Comparison of ENCODE assay signal across 17 cellular contexts in the genomic region with DNA sequence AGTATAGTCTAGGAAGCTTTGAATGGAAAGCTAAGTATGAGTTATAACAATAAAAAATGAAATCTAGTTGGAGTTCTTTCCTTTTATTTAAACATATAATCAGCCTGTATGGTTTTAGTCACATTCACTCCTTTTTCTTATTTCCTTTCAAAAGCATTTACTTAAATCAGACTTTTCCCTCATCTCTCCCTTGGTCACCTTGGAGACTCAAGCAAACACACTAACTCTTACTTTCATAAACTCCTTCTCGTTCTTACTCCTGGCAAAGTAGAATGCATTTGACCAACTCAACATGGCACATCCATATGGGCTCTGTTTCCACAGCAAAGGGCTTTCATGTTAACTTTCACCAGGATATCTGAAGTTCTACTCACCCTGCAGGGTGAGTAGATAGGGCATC.
DNase-seq lines count a peak whose midpoint lies in the region; ATAC-seq, FAIRE-seq and TF ChIP-seq lines count a peak whose summit lies in the region.
"Had no signal": no experiment of that assay in that cellular context is flagged by ENCODE, and none has a peak within 500 bp of the region (broad histone marks: within the 10 kb centered on the region; RNA-seq: fewer than 3 reads in every experiment).

No MANE protein-coding gene starts in this region.

- H3K4ac ChIP-seq in IMR-90 (ENCODE audit: low read depth, low read length), result peak overlapping the region; percentile 64; the same call in 1 of the 2 replicates

- 0 out of 2 replicates have a peak, but pooled peaks have one; percentile 18 for ATAC-seq in IMR-90 (ENCODE audit: low read depth)
- no peak for ATAC-seq in K562

- no peaks in the 10 kb centered on the region for H3K79me1 ChIP-seq in IMR-90 (ENCODE audit: low read depth in 1 of 2, low read length in 2 of 2)

- H3K4me2 ChIP-seq in IMR-90 (ENCODE audit: low read depth, low read length) (peak overlapping the region; percentile 66; the same call in 1 of the 2 replicates), K562 (ENCODE audit: insufficient read depth, low read length) (no peak overlapping the region)

- peaks cover 12% of the 10 kb centered on the region for H3K4me1 ChIP-seq in IMR-90 (ENCODE audit: control insufficient read depth, insufficient read depth, low read length)
- H3K4me1 ChIP-seq in K562 (replicated peaks in 1 of 2; ENCODE audit: control insufficient read depth in 2 of 2, insufficient read depth in 2 of 2, low read length in 2 of 2), result no peaks in the 10 kb centered on the region; a peak in 1 of 5 replicates
- no peaks in the 10 kb centered on the region for H3K4me1 ChIP-seq in esophagus squamous epithelium
- H3K4me1 ChIP-seq: BE2C had no signal

- peak overlapping the region; percentile 83 for H2BK5ac ChIP-seq in IMR-90 (ENCODE audit: low read depth, low read length, poor library complexity, severe bottlenecking)

- no peaks in the 10 kb centered on the region for H3K9me3 ChIP-seq in IMR-90 (ENCODE audit: control insufficient read depth, insufficient read depth, low read length)
- H3K9me3 ChIP-seq in K562 (replicated peaks; ENCODE audit: control insufficient read depth, insufficient read depth, low read depth, low read length), result peaks cover 1% of the 10 kb centered on the region; the same call in 1 of the 2 replicates
- no peaks in the 10 kb centered on the region for H3K9me3 ChIP-seq in esophagus squamous epithelium
- H3K9me3 ChIP-seq: BE2C had no signal

- peak overlapping the region; percentile 16 to 89; a peak in 3 of 4 replicates for H4K8ac ChIP-seq in IMR-90 (ENCODE audit: low read depth in 2 of 2, low read length in 2 of 2)

- H3K56ac ChIP-seq in IMR-90 (ENCODE audit: extremely low read depth, insufficient read depth, low read length), result no peak overlapping the region

- in situ Hi-C loops in IMR-90 (cut with MboI; ENCODE audit: low sequenced_read_pairs) (no loop called here), K562 (cut with MboI) (no loop called here)

- H3K27me3 ChIP-seq in IMR-90 (ENCODE audit: control insufficient read depth, insufficient read depth, low read length) (no peaks in the 10 kb centered on the region), K562 (ENCODE audit: control insufficient read depth in 2 of 2, insufficient read depth in 2 of 2, low read length in 2 of 2) (no peaks in the 10 kb centered on the region), esophagus squamous epithelium (no peaks in the 10 kb centered on the region)
- H3K27me3 ChIP-seq: BE2C had no signal

- H2AFZ ChIP-seq in IMR-90 (replicated peaks; ENCODE audit: low read length, poor library complexity) (no peak overlapping the region), K562 (ENCODE audit: low read depth, low read length) (peak overlapping the region; percentile 59; the same call in 1 of the 2 replicates)

- CTCF ChIA-PET in IMR-90 (lab: Yijun Ruan, JAX), result no interaction called here
- CTCF ChIA-PET in K562 (lab: Yijun Ruan, JAX; ENCODE audit: low intra/inter-chr PET ratio), result interaction anchor here (0.6 kb wide), 1 partner anchor 19 kb away, joined by 4 read pairs; no protein-coding TSS in a partner anchor
- CTCF ChIA-PET in activated CD4-positive, alpha-beta memory T cell treated with anti-CD3 and anti-CD28 coated beads, Interleukin-2, amount 10 ng/mL, durations not matched to agents 7 days and 5 days (lab: Charles Lee), result no interaction called here

- dilution Hi-C loops in IMR-90 (cut with HindIII; ENCODE audit: low sequenced_read_pairs, unreplicated experiment), result no loop called here

- intact Hi-C loops in IMR-90 (cut with micrococcal nuclease) (loop anchor here (5.0 to 10.0 kb wide), 2 partner anchors 186 to 439 kb away; no protein-coding TSS in a partner anchor), K562 (cut with micrococcal nuclease) (loop anchor here (10.0 kb wide), 1 partner anchor 869 kb away; no protein-coding TSS in a partner anchor), esophagus squamous epithelium (cut with DNase I) (no loop called here)

- H3K36me3 Mint-ChIP-seq in activated CD4-positive, alpha-beta memory T cell treated with anti-CD3 and anti-CD28 coated beads, Interleukin-2, amount 10 ng/mL, durations not matched to agents 7 days and 5 days (ENCODE audit: low read depth), result no peaks in the 10 kb centered on the region
- H3K36me3 Mint-ChIP-seq: CD4-positive, alpha-beta memory T cell had no signal

- peak overlapping the region; percentile 74; the same call in 1 of the 2 replicates for H4K91ac ChIP-seq in IMR-90 (ENCODE audit: insufficient read depth, low read depth, low read length)

- FAIRE-seq in K562 (lab: Jason Lieb, UNC), result no peak
- FAIRE-seq: A204.1, G401.6, GM12892 had no signal

- H2BK20ac ChIP-seq in IMR-90 (ENCODE audit: low read depth, low read length), result peak overlapping the region; percentile 53

- H3K4me3 Mint-ChIP-seq in activated CD4-positive, alpha-beta memory T cell treated with anti-CD3 and anti-CD28 coated beads, Interleukin-2, amount 10 ng/mL, durations not matched to agents 7 days and 5 days, result no peak overlapping the region
- H3K4me3 Mint-ChIP-seq: CD4-positive, alpha-beta memory T cell; H9 had no signal

- H2BK120ac ChIP-seq in IMR-90 (ENCODE audit: low read depth, low read length), result peak overlapping the region; percentile 42

- no CpG with 5 or more reads among the region's 1 CpG for WGBS in IMR-90 (ENCODE audit: extremely low coverage in 2 of 2, insufficient read length in 1 of 2), 2 experiments
- WGBS in K562 (ENCODE audit: insufficient coverage, low coverage, missing lambda C conversion rate), result 17% methylated on average over 1 of the region's 1 CpG
- 23 to 40% methylated on average over 1 of the region's 1 CpG for WGBS in esophagus squamous epithelium, 2 donors

- TF ChIP-seq RAD21 in IMR-90 (IDR thresholded peaks at IDR 0.05; ENCODE audit: low read length) (no peak), K562 (CRISPR knock-in tag; conservative IDR thresholded peaks at IDR 0.05 in 1 of 2, IDR thresholded peaks at IDR 0.05 in 1 of 2) (no peak)

- no peak for TF ChIP-seq EP300 in K562 (IDR thresholded peaks at IDR 0.05; ENCODE audit: low read length)

- no peaks in the 10 kb centered on the region for H4K20me1 ChIP-seq in IMR-90 (ENCODE audit: insufficient read depth, low read length)
- no peaks in the 10 kb centered on the region for H4K20me1 ChIP-seq in K562 (replicated peaks; ENCODE audit: control insufficient read depth, insufficient read depth, low read length)

- H3K14ac ChIP-seq in IMR-90 (replicated peaks; ENCODE audit: low read depth, low read length), result 0 out of 2 replicates have a peak overlapping the region, but pooled peaks have one; percentile 14

- DNase-seq in IMR-90, result peak; percentile 20
- DNase-seq in K562 (ENCODE audit: extremely low read depth in 1 of 4, low spot score in 3 of 4), result no peak
- peak; percentile 46 for DNase-seq in fibroblast of peridontal ligament (ENCODE audit: extremely low read depth)
- peak; percentile 14 for DNase-seq in myocyte (ENCODE audit: low read depth)
- no peak for DNase-seq in esophagus squamous epithelium (lab: John Stamatoyannopoulos, UW)
- DNase-seq in activated CD4-positive, alpha-beta memory T cell treated with anti-CD3 and anti-CD28 coated beads, Interleukin-2, amount 10 ng/mL, durations not matched to agents 7 days and 5 days, result no peak
- no peak for DNase-seq in T-helper 2 cell
- no peak for DNase-seq in cerebellar nuclear complex (lab: John Stamatoyannopoulos, UW)
- DNase-seq: BE2C; CD4-positive, alpha-beta memory T cell; DMS79; GOT3; H9 had no signal

- no peaks in the 10 kb centered on the region for H3K27me3 Mint-ChIP-seq in activated CD4-positive, alpha-beta memory T cell treated with anti-CD3 and anti-CD28 coated beads, Interleukin-2, amount 10 ng/mL, durations not matched to agents 7 days and 5 days

- peak overlapping the region; percentile 98 for H4K5ac ChIP-seq in IMR-90 (ENCODE audit: low read depth, low read length)

- H3K18ac ChIP-seq in IMR-90 (ENCODE audit: low read depth, low read length), result peak overlapping the region; percentile 100

- TF ChIP-seq POLR2A in IMR-90 (IDR thresholded peaks at IDR 0.05; ENCODE audit: low read depth, low read length) (no peak), K562 (conservative IDR thresholded peaks at IDR 0.05) (no peak), esophagus squamous epithelium (IDR thresholded peaks at IDR 0.05) (no peak)

- BruUV-seq in IMR-90 (replicated peaks; lab: Mats Ljungman, UMichigan) (no TSS peak), K562 (replicated peaks; lab: Mats Ljungman, UMichigan) (no TSS peak)

- no peaks in the 10 kb centered on the region for H3K9me3 Mint-ChIP-seq in activated CD4-positive, alpha-beta memory T cell treated with anti-CD3 and anti-CD28 coated beads, Interleukin-2, amount 10 ng/mL, durations not matched to agents 7 days and 5 days
- H3K9me3 Mint-ChIP-seq: H9 had no signal

- H3K27ac ChIP-seq in IMR-90 (ENCODE audit: insufficient read depth, low read length), result peak overlapping the region; percentile 80
- no peak overlapping the region for H3K27ac ChIP-seq in K562 (ENCODE audit: extremely low read depth, low read depth, low read length)
- no peak overlapping the region for H3K27ac ChIP-seq in esophagus squamous epithelium
- H3K27ac ChIP-seq: C4-2B had no signal

- no peak overlapping the region for H3K27ac Mint-ChIP-seq in activated CD4-positive, alpha-beta memory T cell treated with anti-CD3 and anti-CD28 coated beads, Interleukin-2, amount 10 ng/mL, durations not matched to agents 7 days and 5 days
- H3K27ac Mint-ChIP-seq: CD4-positive, alpha-beta memory T cell; H9 had no signal

- no peak overlapping the region for H2AK9ac ChIP-seq in IMR-90 (replicated peaks; ENCODE audit: low read depth, low read length, poor library complexity)

- H3K23ac ChIP-seq in IMR-90 (ENCODE audit: low read depth, low read length), result 0 out of 2 replicates have a peak overlapping the region, but pooled peaks have one; percentile 45

- H3K4me3 ChIP-seq in IMR-90 (ENCODE audit: insufficient read depth, low read depth, low read length) (no peak overlapping the region), K562 (no peak overlapping the region), esophagus squamous epithelium (no peak overlapping the region)

- H3K4me1 Mint-ChIP-seq in activated CD4-positive, alpha-beta memory T cell treated with anti-CD3 and anti-CD28 coated beads, Interleukin-2, amount 10 ng/mL, durations not matched to agents 7 days and 5 days, result no peaks in the 10 kb centered on the region
- H3K4me1 Mint-ChIP-seq: CD4-positive, alpha-beta memory T cell had no signal

- H3K9ac ChIP-seq in IMR-90 (ENCODE audit: low read depth, low read length) (0 out of 2 replicates have a peak overlapping the region, but pooled peaks have one; percentile 19), K562 (ENCODE audit: insufficient read depth in 1 of 2, low read depth in 2 of 2, low read length in 2 of 2) (no peak overlapping the region)

- no peaks in the 10 kb centered on the region for H3K36me3 ChIP-seq in IMR-90 (ENCODE audit: control insufficient read depth, insufficient read depth, low read length)
- no peaks in the 10 kb centered on the region for H3K36me3 ChIP-seq in K562 (ENCODE audit: control insufficient read depth, insufficient read depth, low read length)
- H3K36me3 ChIP-seq in esophagus squamous epithelium, result no peaks in the 10 kb centered on the region
- H3K36me3 ChIP-seq: BE2C had no signal

- TF ChIP-seq CTCF in IMR-90 (conservative IDR thresholded peaks at IDR 0.05; ENCODE audit: low read depth, low read length) (no peak), K562 (IDR thresholded peaks at IDR 0.05 in 2 of 3, conservative IDR thresholded peaks at IDR 0.05 in 1 of 3; ENCODE audit: insufficient read depth in 2 of 3, low read depth in 1 of 3, low read length in 3 of 3) (no peak), esophagus squamous epithelium (IDR thresholded peaks at IDR 0.05) (no peak)

- POLR2A ChIA-PET in IMR-90 (lab: Charles Lee; ENCODE audit: unreplicated experiment), result no interaction called here
- POLR2A ChIA-PET in K562 (lab: Yijun Ruan, JAX), result no interaction called here
- POLR2A ChIA-PET in activated CD4-positive, alpha-beta memory T cell treated with anti-CD3 and anti-CD28 coated beads, Interleukin-2, amount 10 ng/mL, durations not matched to agents 7 days and 5 days (lab: Charles Lee), result no interaction called here

- H3K9me1 ChIP-seq in IMR-90 (ENCODE audit: insufficient read depth, low read length) (no peaks in the 10 kb centered on the region), K562 (ENCODE audit: control insufficient read depth, insufficient read depth, low read length) (no peaks in the 10 kb centered on the region)

- H2AK5ac ChIP-seq in IMR-90 (ENCODE audit: low read depth, low read length), result peak overlapping the region; percentile 42; the same call in 1 of the 2 replicates

- H2BK15ac ChIP-seq in IMR-90 (ENCODE audit: low read depth, low read length), result peak overlapping the region; percentile 90; the same call in 2 of the 3 replicates

- no peaks in the 10 kb centered on the region for H3K79me2 ChIP-seq in K562 (ENCODE audit: control insufficient read depth, insufficient read depth, low read length)

Comparison
In these comparisons a context has a peak if more than half of its experiments do, and no peak if none do; other contexts are left out.
1. DNase-seq: peak in IMR-90 (single experiment), fibroblast of peridontal ligament (single experiment) and myocyte (single experiment); none in K562 (0 of 4), esophagus squamous epithelium (single experiment), activated CD4-positive, alpha-beta memory T cell treated with anti-CD3 and anti-CD28 coated beads, Interleukin-2, amount 10 ng/mL, durations not matched to agents 7 days and 5 days (single experiment), T-helper 2 cell (0 of 5) and cerebellar nuclear complex (0 of 2).